Comparison of ENCODE assay signal across 14 cellular contexts in genomic region chr1:203763505-203763904, GRCh38. TPM values are rescaled to one million over a fixed set of nuclear protein-coding genes. Genes with fewer than 3 reads are reported as not detected.
DNase-seq lines count a peak whose midpoint lies in the region; ATAC-seq, FAIRE-seq and TF ChIP-seq lines count a peak whose summit lies in the region.
"Had no signal": no experiment of that assay in that cellular context is flagged by ENCODE, and none has a peak within 500 bp of the region (broad histone marks: within the 10 kb centered on the region; RNA-seq: fewer than 3 reads in every experiment).

No MANE protein-coding gene starts in this region.

- H2BK15ac ChIP-seq in H9 (ENCODE audit: low read depth, low read length): no peak overlapping the region

- peaks cover 45% of the 10 kb centered on the region for H3K4me1 Mint-ChIP-seq in activated naive CD4-positive, alpha-beta T cell treated with anti-CD3 and anti-CD28 coated beads, Interleukin-2, amount 50 U/mL, for 24 hours
- peaks cover 37% of the 10 kb centered on the region for H3K4me1 Mint-ChIP-seq in activated B cell treated with CpG ODN at 0.5 μM for 24 hours
- H3K4me1 Mint-ChIP-seq in immature natural killer cell: peaks cover 34 to 37% of the 10 kb centered on the region in 2 donors
- no peaks in the 10 kb centered on the region for H3K4me1 Mint-ChIP-seq in GM23338
- H3K4me1 Mint-ChIP-seq in H9: peaks cover 0 to 2% of the 10 kb centered on the region in 2 experiments; a peak in 1 of 4 replicates

- TF ChIP-seq CTCF in activated B cell treated with CpG ODN at 0.5 μM for 24 hours (IDR thresholded peaks at IDR 0.05): no peak
- TF ChIP-seq CTCF in HepG2 (CRISPR knock-in tag; IDR thresholded peaks at IDR 0.05): no peak
- TF ChIP-seq CTCF in GM23338 (conservative IDR thresholded peaks at IDR 0.05; ENCODE audit: low read depth in 2 of 2): no peak
- no peak for TF ChIP-seq CTCF in H9 (conservative IDR thresholded peaks at IDR 0.05)

- H3K27ac Mint-ChIP-seq in activated naive CD4-positive, alpha-beta T cell treated with anti-CD3 and anti-CD28 coated beads, Interleukin-2, amount 50 U/mL, for 24 hours: peak overlapping the region; percentile 97
- H3K27ac Mint-ChIP-seq in activated B cell treated with CpG ODN at 0.5 μM for 24 hours (peak overlapping the region; percentile 99), immature natural killer cell (peak overlapping the region; percentile 86 to 99 (median 97)), GM23338 (no peak overlapping the region), H9 (peak overlapping the region in 1 of 3 experiments; percentile 75; a peak in 1 of 7 replicates)

- 88% methylated on average over 1 of the region's 1 CpG for WGBS in HepG2 (ENCODE audit: low lambda C conversion rate)
- no CpG with 5 or more reads among the region's 1 CpG for WGBS in H9 (ENCODE audit: extremely low coverage, insufficient read length, low lambda C conversion rate)

- intact Hi-C loops in activated B cell treated with CpG ODN at 0.5 μM for 24 hours (cut with micrococcal nuclease): no loop called here
- intact Hi-C loops in HepG2 (cut with micrococcal nuclease; ENCODE audit: unreplicated experiment): no loop called here

- peak overlapping the region; percentile 81 for H3K4me3 Mint-ChIP-seq in activated naive CD4-positive, alpha-beta T cell treated with anti-CD3 and anti-CD28 coated beads, Interleukin-2, amount 50 U/mL, for 24 hours
- H3K4me3 Mint-ChIP-seq in activated B cell treated with CpG ODN at 0.5 μM for 24 hours (no peak overlapping the region), immature natural killer cell (peak overlapping the region in 4 of 5 donors; percentile 24 to 74 (median 50)), GM23338 (no peak overlapping the region), H9 (no peak overlapping the region)
- H3K4me3 Mint-ChIP-seq: neural crest cell had no signal

- no peak for DNase-seq in activated naive CD4-positive, alpha-beta T cell treated with Interleukin-2 at 50 U/mL for 16 hours
- DNase-seq in activated B cell treated with CpG ODN at 0.5 μM for 24 hours (no peak), immature natural killer cell (no peak), HepG2 (ENCODE audit: low spot score) (no peak), GM23338 (ENCODE audit: low spot score) (no peak), H9 (no peak)
- DNase-seq: heart right ventricle, mammary epithelial cell, NCI-H146, NCI-H2227 treated with DMSO at 0.1 percent for 48 hours had no signal

- TF ChIP-seq EP300 in HepG2 (IDR thresholded peaks at IDR 0.05; ENCODE audit: low read depth in 2 of 2, low read length in 2 of 2) (no peak), HepG2 (CRISPR knock-in tag; IDR thresholded peaks at IDR 0.05; ENCODE audit: borderline replicate concordance) (no peak)

- H3K79me2 ChIP-seq in HepG2 (ENCODE audit: insufficient read depth, low read length) (no peaks in the 10 kb centered on the region), GM23338 (replicated peaks; ENCODE audit: insufficient read depth) (no peaks in the 10 kb centered on the region), H9 (ENCODE audit: insufficient read depth, low read length) (no peaks in the 10 kb centered on the region)

- H2BK120ac ChIP-seq in H9 (ENCODE audit: low read depth, low read length, poor library complexity, severe bottlenecking): no peak overlapping the region

- H3K4me2 ChIP-seq in HepG2 (ENCODE audit: low read depth, low read length) (no peak overlapping the region), GM23338 (no peak overlapping the region), H9 (ENCODE audit: insufficient read depth, insufficient read length, low read length) (no peak overlapping the region)

- H3K9me3 Mint-ChIP-seq in activated naive CD4-positive, alpha-beta T cell treated with anti-CD3 and anti-CD28 coated beads, Interleukin-2, amount 50 U/mL, for 24 hours: no peaks in the 10 kb centered on the region
- H3K9me3 Mint-ChIP-seq in activated B cell treated with CpG ODN at 0.5 μM for 24 hours (no peaks in the 10 kb centered on the region), immature natural killer cell (no peaks in the 10 kb centered on the region), GM23338 (no peaks in the 10 kb centered on the region), H9 (no peaks in the 10 kb centered on the region)
- H3K9me3 Mint-ChIP-seq: neural crest cell had no signal

- H3F3A ChIP-seq in GM23338 (replicated peaks; ENCODE audit: low read depth): no peaks in the 10 kb centered on the region

- no peaks in the 10 kb centered on the region for H3K27me3 Mint-ChIP-seq in activated naive CD4-positive, alpha-beta T cell treated with anti-CD3 and anti-CD28 coated beads, Interleukin-2, amount 50 U/mL, for 24 hours
- H3K27me3 Mint-ChIP-seq in activated B cell treated with CpG ODN at 0.5 μM for 24 hours (no peaks in the 10 kb centered on the region), immature natural killer cell (ENCODE audit: low read depth in 3 of 3) (peaks cover 2 to 10% (median 7%) of the 10 kb centered on the region in 3 donors), GM23338 (ENCODE audit: insufficient read depth, low read depth, poor library complexity) (peaks cover 4% of the 10 kb centered on the region), H9 (ENCODE audit: low read depth) (no peaks in the 10 kb centered on the region)

- H4K20me1 ChIP-seq in HepG2 (ENCODE audit: insufficient read depth, low read length) (no peaks in the 10 kb centered on the region), GM23338 (replicated peaks; ENCODE audit: insufficient read depth) (no peaks in the 10 kb centered on the region), H9 (ENCODE audit: control insufficient read depth, insufficient read depth, insufficient read length) (no peaks in the 10 kb centered on the region)

- CTCF ChIA-PET in activated B cell treated with CpG ODN at 0.5 μM for 24 hours (lab: Charles Lee): interaction anchor here (1.0 to 2.2 kb wide), 2 partner anchors 8 to 19 kb away, joined by 3 to 8 read pairs; no protein-coding TSS in a partner anchor
- CTCF ChIA-PET in HepG2 (lab: Yijun Ruan, JAX; ENCODE audit: low intra/inter-chr PET ratio, low total read pairs): no interaction called here

- H3K36me3 Mint-ChIP-seq in activated naive CD4-positive, alpha-beta T cell treated with anti-CD3 and anti-CD28 coated beads, Interleukin-2, amount 50 U/mL, for 24 hours: peaks cover 5% of the 10 kb centered on the region
- H3K36me3 Mint-ChIP-seq in activated B cell treated with CpG ODN at 0.5 μM for 24 hours (ENCODE audit: low read depth): peaks cover 8% of the 10 kb centered on the region
- peaks cover 4 to 7% (median 4%) of the 10 kb centered on the region in 3 donors for H3K36me3 Mint-ChIP-seq in immature natural killer cell
- H3K36me3 Mint-ChIP-seq in GM23338 (ENCODE audit: low read depth): no peaks in the 10 kb centered on the region
- no peaks in the 10 kb centered on the region for H3K36me3 Mint-ChIP-seq in H9 (ENCODE audit: insufficient read depth in 1 of 3, low read depth in 3 of 3)

- H3K9me3 ChIP-seq in HepG2 (ENCODE audit: low read length) (no peaks in the 10 kb centered on the region), H9 (ENCODE audit: control insufficient read depth, low read depth, low read length) (no peaks in the 10 kb centered on the region)
- H3K9me3 ChIP-seq: heart right ventricle had no signal

- H3K23ac ChIP-seq in H9 (ENCODE audit: insufficient read length, low read depth, low read length): no peak overlapping the region

- in situ Hi-C loops in HepG2 (cut with HindIII; ENCODE audit: extremely low pct_ligation_motif_present, low pct_unique_long_range_greater_than_20kb): no loop called here

- no peak overlapping the region for H3K4me3 ChIP-seq in HepG2 (replicated peaks in 1 of 3; ENCODE audit: insufficient read depth in 1 of 3, low read depth in 2 of 3, low read length in 3 of 3)
- H3K4me3 ChIP-seq in GM23338: no peak overlapping the region
- H3K4me3 ChIP-seq: heart right ventricle had no signal

- TF ChIP-seq POLR2A in HepG2 (IDR thresholded peaks at IDR 0.05; ENCODE audit: insufficient read depth in 1 of 2, low read depth in 2 of 2, low read length in 2 of 2): no peak

- ATAC-seq in activated B cell treated with CpG ODN at 0.5 μM for 24 hours (ENCODE audit: low read depth): no peak
- ATAC-seq in HepG2: no peak
- ATAC-seq in GM23338: no peak
- ATAC-seq in GM18873 (IDR thresholded peaks at IDR 0.05; ENCODE audit: low FRiP score, unreplicated experiment): no peak
- ATAC-seq: heart right ventricle had no signal

- FAIRE-seq in HepG2 (lab: Jason Lieb, UNC): no peak
- FAIRE-seq: islet of Langerhans had no signal

- H3K9me2 ChIP-seq in GM23338 (ENCODE audit: insufficient read depth): 0 out of 2 replicates have a peak, but pooled peaks cover 6% of the 10 kb centered on the region

- H2BK20ac ChIP-seq in H9 (ENCODE audit: low read depth, low read length, poor library complexity, severe bottlenecking): no peak overlapping the region

- H3T11ph ChIP-seq in H9 (ENCODE audit: low read length): no peak overlapping the region

- H3K4ac ChIP-seq in H9 (ENCODE audit: low read depth, low read length): no peak overlapping the region

- no TSS peak for BruUV-seq in HepG2 (replicated peaks; lab: Mats Ljungman, UMichigan)

- no peak overlapping the region for H3K18ac ChIP-seq in H9 (ENCODE audit: insufficient read length, low read depth, low read length)

- no peak overlapping the region for H3K14ac ChIP-seq in H9 (ENCODE audit: insufficient read depth, low read length)

- H4K5ac ChIP-seq in H9 (ENCODE audit: insufficient read length, low read depth, low read length): no peak overlapping the region

- H2AFZ ChIP-seq in HepG2 (ENCODE audit: low read length) (no peak overlapping the region), GM23338 (no peak overlapping the region), H9 (ENCODE audit: low read length) (no peak overlapping the region)

- H3K27ac ChIP-seq in HepG2 (ENCODE audit: extremely low read length, insufficient read depth, low read length) (no peak overlapping the region), GM23338 (ENCODE audit: low read depth) (no peak overlapping the region), H9 (ENCODE audit: insufficient read length, low read depth, low read length) (no peak overlapping the region)

- POLR2A ChIA-PET in activated B cell treated with CpG ODN at 0.5 μM for 24 hours (lab: Charles Lee): interaction anchor here (0.6 to 1.5 kb wide), 3 partner anchors 9 to 109 kb away, joined by 3 to 7 read pairs (median 7); no protein-coding TSS in a partner anchor
- POLR2A ChIA-PET in HepG2 (lab: Yijun Ruan, JAX): no interaction called here

- no peak for TF ChIP-seq RAD21 in HepG2 (CRISPR knock-in tag; IDR thresholded peaks at IDR 0.05)

- H3K23me2 ChIP-seq in H9 (ENCODE audit: insufficient read length, low read depth, low read length, poor library complexity, severe bottlenecking): no peaks in the 10 kb centered on the region

- no peak overlapping the region for H2AK5ac ChIP-seq in H9 (ENCODE audit: insufficient read length, low read length)

- H2BK5ac ChIP-seq in H9 (ENCODE audit: insufficient read length, low read length): no peak overlapping the region

- H3K9ac ChIP-seq in HepG2 (ENCODE audit: insufficient read depth, low read depth, low read length) (no peak overlapping the region), H9 (ENCODE audit: extremely low read depth, insufficient read length, low read length) (no peak overlapping the region)

- H3K56ac ChIP-seq in H9 (ENCODE audit: insufficient read length, low read depth, low read length): no peak overlapping the region

- H3K4me1 ChIP-seq in HepG2 (ENCODE audit: insufficient read depth, low read length) (peaks cover 5% of the 10 kb centered on the region), GM23338 (ENCODE audit: insufficient read depth) (peaks cover 3% of the 10 kb centered on the region; the same call in 1 of the 2 replicates), H9 (ENCODE audit: insufficient read depth, low read length) (no peaks in the 10 kb centered on the region)

- no peak overlapping the region for H4K91ac ChIP-seq in H9 (ENCODE audit: insufficient read length, low read depth, low read length)

- H3K36me3 ChIP-seq in HepG2 (replicated peaks in 1 of 2; ENCODE audit: control insufficient read depth in 1 of 2, insufficient read depth in 2 of 2, low read length in 2 of 2) (no peaks in the 10 kb centered on the region), GM23338 (ENCODE audit: insufficient read depth) (no peaks in the 10 kb centered on the region)
- H3K36me3 ChIP-seq: heart right ventricle had no signal

- no peaks in the 10 kb centered on the region for H3K79me1 ChIP-seq in H9 (ENCODE audit: insufficient read depth, low read depth, low read length, poor library complexity, severe bottlenecking)

- H2BK12ac ChIP-seq in H9 (ENCODE audit: insufficient read length, low read depth, low read length): no peak overlapping the region

- H3K27me3 ChIP-seq in HepG2 (ENCODE audit: control insufficient read depth in 1 of 2, insufficient read depth in 2 of 2, low read length in 2 of 2) (no peaks in the 10 kb centered on the region), GM23338 (ENCODE audit: insufficient read depth) (no peaks in the 10 kb centered on the region), H9 (ENCODE audit: insufficient read depth, low read length) (no peaks in the 10 kb centered on the region)
- H3K27me3 ChIP-seq: heart right ventricle had no signal

- no peak overlapping the region for H4K8ac ChIP-seq in H9 (replicated peaks; ENCODE audit: insufficient read length, low read depth, low read length)

RNA-seq across cellular contexts. Expression of gene LAX1, which starts 1.5 kb away (rescaled TPM):
- total RNA-seq in activated B cell treated with CpG ODN at 0.5 μM for 24 hours: 12.0 and 13.5 TPM in 2 replicates
- polyA plus RNA-seq in immature natural killer cell: 10 to 100 TPM; 13.0 to 49.0 (median 14.0) TPM
- total RNA-seq in HepG2 (2016; rRNA removed; fragmentation: Illumina TruSeq; extraction: Trizol): not detected in 2 replicates
- not detected in 2 replicates for total RNA-seq in HepG2 (2016; cell fraction: cytosol; rRNA removed; fragmentation: Illumina TruSeq; extraction: Trizol; ENCODE audit: low read depth)
- total RNA-seq in HepG2 (2016; cell fraction: insoluble cytoplasmic fraction; rRNA removed; fragmentation: Illumina TruSeq; extraction: Trizol): 0.04 TPM in 1 of 2 replicates, not detected in the other
- not detected in 2 replicates for total RNA-seq in HepG2 (2016; cell fraction: membrane; rRNA removed; fragmentation: Illumina TruSeq; extraction: Trizol)
- not detected in 2 replicates for total RNA-seq in HepG2 (2016; cell fraction: nucleus; rRNA removed; fragmentation: Illumina TruSeq; extraction: Trizol)
- polyA plus RNA-seq in HepG2 (2011; rRNA removed): not detected in 2 replicates
- polyA plus RNA-seq in HepG2 (2011; cell fraction: cytosol; rRNA removed): not detected in 2 replicates
- polyA plus RNA-seq in HepG2 (2011; cell fraction: nucleus; rRNA removed): not detected in 2 replicates
- not detected in 2 replicates for polyA plus RNA-seq in HepG2 (2012)
- polyA plus RNA-seq in HepG2 (2016; cell fraction: cytosol; fragmentation: Illumina TruSeq; extraction: Trizol; ENCODE audit: low read depth): not detected in 2 replicates
- polyA plus RNA-seq in HepG2 (2016; cell fraction: insoluble cytoplasmic fraction; fragmentation: Illumina TruSeq; extraction: Trizol; ENCODE audit: low read depth): not detected in 2 replicates
- polyA plus RNA-seq in HepG2 (2016; cell fraction: membrane; fragmentation: Illumina TruSeq; extraction: Trizol; ENCODE audit: low read depth): not detected in 2 replicates
- polyA plus RNA-seq in HepG2 (2016; cell fraction: nucleus; fragmentation: Illumina TruSeq; extraction: Trizol; ENCODE audit: insufficient read depth, low read depth): not detected in 2 replicates
- polyA minus RNA-seq in HepG2 (2011; rRNA and poly(A)+ RNA removed; ENCODE audit: low replicate concordance): not detected in 2 replicates
- not detected in 2 replicates for polyA minus RNA-seq in HepG2 (2011; cell fraction: cytosol; rRNA and poly(A)+ RNA removed)
- polyA minus RNA-seq in HepG2 (2011; cell fraction: nucleus; rRNA and poly(A)+ RNA removed): not detected in 2 replicates
- not detected in 2 replicates for total RNA-seq in GM23338 (2014; rRNA removed; shearing (Covaris generic))
- polyA plus RNA-seq in GM23338 (2016; fragmentation: Nextera tagmentation; extraction: Ambion mirVana): not detected in 2 replicates
- not detected in 2 replicates for total RNA-seq in H9 (2021)
- total RNA-seq: neural crest cell had no signal

RNA-seq across cellular contexts. Expression of gene ZBED6, which starts 31.9 kb away (rescaled TPM):
- total RNA-seq in activated B cell treated with CpG ODN at 0.5 μM for 24 hours: 26.3 and 31.4 TPM in 2 replicates
- 1 to 10 TPM in 1 of 3 donors, under 1 TPM in 2; 0.19 to 1.4 (median 0.43) TPM for polyA plus RNA-seq in immature natural killer cell
- total RNA-seq in HepG2 (2016; rRNA removed; fragmentation: Illumina TruSeq; extraction: Trizol): 12.5 and 17.2 TPM in 2 replicates
- total RNA-seq in HepG2 (2016; cell fraction: cytosol; rRNA removed; fragmentation: Illumina TruSeq; extraction: Trizol; ENCODE audit: low read depth): 0.35 and 0.51 TPM in 2 replicates
- 13.1 and 13.9 TPM in 2 replicates for total RNA-seq in HepG2 (2016; cell fraction: insoluble cytoplasmic fraction; rRNA removed; fragmentation: Illumina TruSeq; extraction: Trizol)
- total RNA-seq in HepG2 (2016; cell fraction: membrane; rRNA removed; fragmentation: Illumina TruSeq; extraction: Trizol): 1.4 and 1.7 TPM in 2 replicates
- 21.7 and 24.6 TPM in 2 replicates for total RNA-seq in HepG2 (2016; cell fraction: nucleus; rRNA removed; fragmentation: Illumina TruSeq; extraction: Trizol)
- 6.8 and 9.3 TPM in 2 replicates for polyA plus RNA-seq in HepG2 (2011; rRNA removed)
- 3.8 and 4.0 TPM in 2 replicates for polyA plus RNA-seq in HepG2 (2011; cell fraction: cytosol; rRNA removed)
- 15.5 and 20.7 TPM in 2 replicates for polyA plus RNA-seq in HepG2 (2011; cell fraction: nucleus; rRNA removed)
- polyA plus RNA-seq in HepG2 (2012): 3.6 and 3.8 TPM in 2 replicates
- polyA plus RNA-seq in HepG2 (2016; cell fraction: cytosol; fragmentation: Illumina TruSeq; extraction: Trizol; ENCODE audit: low read depth): 0.07 TPM in 1 of 2 replicates, not detected in the other
- 1.6 and 3.9 TPM in 2 replicates for polyA plus RNA-seq in HepG2 (2016; cell fraction: insoluble cytoplasmic fraction; fragmentation: Illumina TruSeq; extraction: Trizol; ENCODE audit: low read depth)
- polyA plus RNA-seq in HepG2 (2016; cell fraction: membrane; fragmentation: Illumina TruSeq; extraction: Trizol; ENCODE audit: low read depth): 0.03 and 0.06 TPM in 2 replicates
- polyA plus RNA-seq in HepG2 (2016; cell fraction: nucleus; fragmentation: Illumina TruSeq; extraction: Trizol; ENCODE audit: insufficient read depth, low read depth): 4.6 and 9.1 TPM in 2 replicates
- polyA minus RNA-seq in HepG2 (2011; rRNA and poly(A)+ RNA removed; ENCODE audit: low replicate concordance): 21.8 and 40.3 TPM in 2 replicates
- polyA minus RNA-seq in HepG2 (2011; cell fraction: cytosol; rRNA and poly(A)+ RNA removed): 11.3 and 15.0 TPM in 2 replicates
- 37.6 and 38.3 TPM in 2 replicates for polyA minus RNA-seq in HepG2 (2011; cell fraction: nucleus; rRNA and poly(A)+ RNA removed)
- total RNA-seq in GM23338 (2014; rRNA removed; shearing (Covaris generic)): 4.8 and 9.0 TPM in 2 replicates
- polyA plus RNA-seq in GM23338 (2016; fragmentation: Nextera tagmentation; extraction: Ambion mirVana): 1.9 and 2.5 TPM in 2 replicates
- 12.2 and 13.1 TPM in 2 replicates for total RNA-seq in H9 (2021)

RNA-seq across cellular contexts. Expression of gene ZC3H11A, which starts 31.9 kb away (rescaled TPM):
- total RNA-seq in activated B cell treated with CpG ODN at 0.5 μM for 24 hours: 85.6 and 91.6 TPM in 2 replicates
- 10 to 100 TPM; 23.2 to 50.4 (median 34.4) TPM for polyA plus RNA-seq in immature natural killer cell
- total RNA-seq in HepG2 (2016; rRNA removed; fragmentation: Illumina TruSeq; extraction: Trizol): 56.9 and 78.7 TPM in 2 replicates
- total RNA-seq in HepG2 (2016; cell fraction: cytosol; rRNA removed; fragmentation: Illumina TruSeq; extraction: Trizol; ENCODE audit: low read depth): 9.7 and 10.5 TPM in 2 replicates
- total RNA-seq in HepG2 (2016; cell fraction: insoluble cytoplasmic fraction; rRNA removed; fragmentation: Illumina TruSeq; extraction: Trizol): 54.2 and 81.7 TPM in 2 replicates
- 22.1 and 22.2 TPM in 2 replicates for total RNA-seq in HepG2 (2016; cell fraction: membrane; rRNA removed; fragmentation: Illumina TruSeq; extraction: Trizol)
- total RNA-seq in HepG2 (2016; cell fraction: nucleus; rRNA removed; fragmentation: Illumina TruSeq; extraction: Trizol): 71.4 and 76.3 TPM in 2 replicates
- polyA plus RNA-seq in HepG2 (2011; rRNA removed): 59.2 and 59.7 TPM in 2 replicates
- polyA plus RNA-seq in HepG2 (2011; cell fraction: cytosol; rRNA removed): 29.6 and 39.2 TPM in 2 replicates
- 109 and 116 TPM in 2 replicates for polyA plus RNA-seq in HepG2 (2011; cell fraction: nucleus; rRNA removed)
- polyA plus RNA-seq in HepG2 (2012): 44.9 and 50.1 TPM in 2 replicates
- 1.2 and 1.4 TPM in 2 replicates for polyA plus RNA-seq in HepG2 (2016; cell fraction: cytosol; fragmentation: Illumina TruSeq; extraction: Trizol; ENCODE audit: low read depth)
- polyA plus RNA-seq in HepG2 (2016; cell fraction: insoluble cytoplasmic fraction; fragmentation: Illumina TruSeq; extraction: Trizol; ENCODE audit: low read depth): 56.2 and 57.9 TPM in 2 replicates
- 6.6 and 7.0 TPM in 2 replicates for polyA plus RNA-seq in HepG2 (2016; cell fraction: membrane; fragmentation: Illumina TruSeq; extraction: Trizol; ENCODE audit: low read depth)
- 105 and 109 TPM in 2 replicates for polyA plus RNA-seq in HepG2 (2016; cell fraction: nucleus; fragmentation: Illumina TruSeq; extraction: Trizol; ENCODE audit: insufficient read depth, low read depth)
- 59.1 and 125 TPM in 2 replicates for polyA minus RNA-seq in HepG2 (2011; rRNA and poly(A)+ RNA removed; ENCODE audit: low replicate concordance)
- polyA minus RNA-seq in HepG2 (2011; cell fraction: cytosol; rRNA and poly(A)+ RNA removed): 44.8 and 45.9 TPM in 2 replicates
- 170 and 178 TPM in 2 replicates for polyA minus RNA-seq in HepG2 (2011; cell fraction: nucleus; rRNA and poly(A)+ RNA removed)
- 81.1 and 97.3 TPM in 2 replicates for total RNA-seq in GM23338 (2014; rRNA removed; shearing (Covaris generic))
- polyA plus RNA-seq in GM23338 (2016; fragmentation: Nextera tagmentation; extraction: Ambion mirVana): 25.8 and 28.2 TPM in 2 replicates
- total RNA-seq in H9 (2021): 89.7 and 95.9 TPM in 2 replicates

Comparison
In these comparisons a context has a peak if more than half of its experiments do, and no peak if none do; other contexts are left out.
1. H3K4me3 Mint-ChIP-seq: peak in activated naive CD4-positive, alpha-beta T cell treated with anti-CD3 and anti-CD28 coated beads, Interleukin-2, amount 50 U/mL, for 24 hours (single experiment) and immature natural killer cell (4 of 5); none in activated B cell treated with CpG ODN at 0.5 μM for 24 hours (single experiment), GM23338 (single experiment) and H9 (0 of 2).
2. RNA of gene LAX1, which starts 1.5 kb away (total RNA-seq): 12.0 to 13.5 TPM in activated B cell treated with CpG ODN at 0.5 μM for 24 hours; 0.04 TPM in HepG2, not detected in GM23338 and not detected in H9; every median in the first group is over 10 times any median in the second.